In genomic region chr20:13221313-13221672, GRCh38 we compare ENCODE assay signal across 1 cellular context.
TF ChIP-seq lines count a peak whose summit lies in the region.

No MANE protein-coding gene starts in this region.

TF ChIP-seq in HCT116, 20 proteins besides CTCF, POLR2A, EP300 and RAD21 (continued from another document):
- no peak for TF ChIP-seq ZBTB33 (IDR thresholded peaks at IDR 0.05; ENCODE audit: extremely low read depth, insufficient replicate concordance, low read length)
- TF ChIP-seq CEBPB (IDR thresholded peaks at IDR 0.05; ENCODE audit: low read depth) = no peak
- TF ChIP-seq JUND (IDR thresholded peaks at IDR 0.05) = no peak
- TF ChIP-seq MAX (IDR thresholded peaks at IDR 0.05) = no peak
- no peak for TF ChIP-seq ZNF274 (IDR thresholded peaks at IDR 0.05; ENCODE audit: low read depth, low read length)
- no peak for TF ChIP-seq ZFX (IDR thresholded peaks at IDR 0.05)
- no peak for TF ChIP-seq FOSL1 (IDR thresholded peaks at IDR 0.05; ENCODE audit: low read depth)
- no peak for TF ChIP-seq ATF3 (IDR thresholded peaks at IDR 0.05)
- no peak for TF ChIP-seq SRF (IDR thresholded peaks at IDR 0.05; ENCODE audit: low read depth)
- TF ChIP-seq POLR2AphosphoS5 (IDR thresholded peaks at IDR 0.05; ENCODE audit: low read depth, low read length) = no peak; the same call in 1 of the 2 replicates
- no peak for TF ChIP-seq YY1 (IDR thresholded peaks at IDR 0.05; ENCODE audit: extremely low read depth, insufficient replicate concordance, low read depth, low read length)
